21 cellular contexts compared by ENCODE assay signal in genomic region chr16:50340578-50340977, GRCh38. TPM values are rescaled to one million over a fixed set of nuclear protein-coding genes. Genes with fewer than 3 reads are reported as not detected.
DNase-seq lines count a peak whose midpoint lies in the region; ATAC-seq and TF ChIP-seq lines count a peak whose summit lies in the region.
"Had no signal": no experiment of that assay in that cellular context is flagged by ENCODE, and none has a peak within 500 bp of the region (broad histone marks: within the 10 kb centered on the region; RNA-seq: fewer than 3 reads in every experiment).

No MANE protein-coding gene starts in this region.

- POLR2A ChIA-PET in IMR-90 (lab: Charles Lee; ENCODE audit: unreplicated experiment), result no interaction called here

- H3K18ac ChIP-seq in IMR-90 (ENCODE audit: low read depth, low read length), result no peak overlapping the region

- H3K9ac ChIP-seq in IMR-90 (ENCODE audit: low read depth, low read length) (no peak overlapping the region), rectal smooth muscle tissue (ENCODE audit: low read length) (no peak overlapping the region)

- no peaks in the 10 kb centered on the region for H3K9me3 ChIP-seq in IMR-90 (ENCODE audit: control insufficient read depth, insufficient read depth, low read length)
- H3K9me3 ChIP-seq: right atrium auricular region had no signal

- no peak overlapping the region for H4K5ac ChIP-seq in IMR-90 (ENCODE audit: low read depth, low read length)

- intact Hi-C loops in IMR-90 (cut with micrococcal nuclease), result no loop called here

- H2AK5ac ChIP-seq in IMR-90 (ENCODE audit: low read depth, low read length), result no peak overlapping the region

- H3K36me3 ChIP-seq in IMR-90 (ENCODE audit: control insufficient read depth, insufficient read depth, low read length) (peaks cover 17% of the 10 kb centered on the region), rectal smooth muscle tissue (ENCODE audit: control insufficient read depth, insufficient read depth, low read length) (peaks cover 5% of the 10 kb centered on the region)

- no peak overlapping the region for H2AFZ ChIP-seq in IMR-90 (replicated peaks; ENCODE audit: low read length, poor library complexity)
- H2AFZ ChIP-seq: PC-9 had no signal

- H3K4me2 ChIP-seq in IMR-90 (ENCODE audit: low read depth, low read length), result no peak overlapping the region
- H3K4me2 ChIP-seq: PC-9 had no signal

- ATAC-seq in IMR-90 (ENCODE audit: low read depth), result peak; percentile 87
- ATAC-seq: T-cell had no signal

- H4K20me1 ChIP-seq in IMR-90 (ENCODE audit: insufficient read depth, low read length), result peaks cover 2% of the 10 kb centered on the region; the same call in 1 of the 2 replicates

- H3K56ac ChIP-seq in IMR-90 (ENCODE audit: extremely low read depth, insufficient read depth, low read length), result no peak overlapping the region

- H3K27me3 ChIP-seq in IMR-90 (ENCODE audit: control insufficient read depth, insufficient read depth, low read length), result no peaks in the 10 kb centered on the region
- no peaks in the 10 kb centered on the region for H3K27me3 ChIP-seq in rectal smooth muscle tissue (ENCODE audit: control insufficient read depth, insufficient read depth, low read length)
- H3K27me3 ChIP-seq: right atrium auricular region had no signal

- H3K23ac ChIP-seq in IMR-90 (ENCODE audit: low read depth, low read length), result no peak overlapping the region

- in situ Hi-C loops in IMR-90 (cut with MboI; ENCODE audit: low sequenced_read_pairs) (no loop called here), ACHN (cut with HindIII; ENCODE audit: low pct_ligation_motif_present, low pct_unique_long_range_greater_than_20kb, low sequenced_read_pairs) (no loop called here)

- H3K4me3 ChIP-seq in AG10803 (ENCODE audit: low read length) (no peak overlapping the region), IMR-90 (ENCODE audit: insufficient read depth, low read depth, low read length) (no peak overlapping the region), fibroblast of mammary gland (ENCODE audit: control insufficient read depth, low read depth, low read length) (no peak overlapping the region), rectal smooth muscle tissue (ENCODE audit: low read length) (no peak overlapping the region)
- H3K4me3 ChIP-seq: coronary artery, PC-9, right atrium auricular region had no signal

- TF ChIP-seq CTCF in AG10803 (conservative IDR thresholded peaks at IDR 0.05; ENCODE audit: low read length), result no peak
- no peak for TF ChIP-seq CTCF in IMR-90 (conservative IDR thresholded peaks at IDR 0.05; ENCODE audit: low read depth, low read length)
- TF ChIP-seq CTCF in fibroblast of mammary gland (conservative IDR thresholded peaks at IDR 0.05; ENCODE audit: control insufficient read depth, insufficient read depth, low read depth, low read length), result no peak

- H3K27ac ChIP-seq in IMR-90 (ENCODE audit: insufficient read depth, low read length) (no peak overlapping the region), rectal smooth muscle tissue (ENCODE audit: low read depth, low read length) (peak overlapping the region; percentile 12)
- H3K27ac ChIP-seq: PC-9 had no signal

- 0 out of 2 replicates have a peak, but pooled peaks cover under 1% of the 10 kb centered on the region for H3K9me1 ChIP-seq in IMR-90 (ENCODE audit: insufficient read depth, low read length)

- peak; percentile 76 for DNase-seq in AG10803 (ENCODE audit: low read depth)
- peak; percentile 76 for DNase-seq in IMR-90
- peak; percentile 48 for DNase-seq in fibroblast of mammary gland (ENCODE audit: low read depth)
- no peak for DNase-seq in NCI-H524 treated with DMSO at 0.1 percent for 48 hours (lab: John Stamatoyannopoulos, UW)
- DNase-seq in hippocampal formation (lab: John Stamatoyannopoulos, UW), result no peak
- DNase-seq in stimulated activated CD4-positive, alpha-beta T cell treated with anti-CD3 and anti-CD28 coated beads, Interleukin-1b, Interleukin-23, amount 100 ng/mL, for 48 hours, result no peak
- no peak for DNase-seq in ACHN
- DNase-seq: activated CD4-positive, alpha-beta T cell treated with anti-CD3 and anti-CD28 coated beads for 1 hour; foreskin melanocyte; KBM-7; MM.1S; NCI-H1417 treated with DMSO at 0.1 percent for 48 hours; NCI-H2107; NCI-H510A; PC-9; SIG-M5; stimulated activated CD4-positive, alpha-beta T cell treated with anti-CD3 and anti-CD28 coated beads, Interleukin-15, amount 100 ng/mL, for 24 hours; T-cell had no signal

- no peak overlapping the region for H2BK20ac ChIP-seq in IMR-90 (ENCODE audit: low read depth, low read length)

- dilution Hi-C loops in IMR-90 (cut with HindIII; ENCODE audit: low sequenced_read_pairs, unreplicated experiment), result no loop called here

- H4K91ac ChIP-seq in IMR-90 (ENCODE audit: insufficient read depth, low read depth, low read length), result no peak overlapping the region

- no peak overlapping the region for H3K4ac ChIP-seq in IMR-90 (ENCODE audit: low read depth, low read length)

- TF ChIP-seq RAD21 in IMR-90 (IDR thresholded peaks at IDR 0.05; ENCODE audit: low read length), result no peak

- H2BK5ac ChIP-seq in IMR-90 (ENCODE audit: low read depth, low read length, poor library complexity, severe bottlenecking), result no peak overlapping the region

- peaks cover 0 to 13% of the 10 kb centered on the region in 2 experiments; a peak in 2 of 4 replicates for H3K79me1 ChIP-seq in IMR-90 (ENCODE audit: low read depth in 1 of 2, low read length in 2 of 2)

- H3K4me1 ChIP-seq in IMR-90 (ENCODE audit: control insufficient read depth, insufficient read depth, low read length) (peaks cover under 1% of the 10 kb centered on the region), rectal smooth muscle tissue (ENCODE audit: control insufficient read depth, insufficient read depth, low read length) (peaks cover 5% of the 10 kb centered on the region)

- H2BK120ac ChIP-seq in IMR-90 (ENCODE audit: low read depth, low read length), result no peak overlapping the region

- H4K8ac ChIP-seq in IMR-90 (ENCODE audit: low read depth in 2 of 2, low read length in 2 of 2), result no peak overlapping the region

- no peak overlapping the region for H2AK9ac ChIP-seq in IMR-90 (replicated peaks; ENCODE audit: low read depth, low read length, poor library complexity)

- no peak overlapping the region for H2BK15ac ChIP-seq in IMR-90 (ENCODE audit: low read depth, low read length)

- TF ChIP-seq POLR2A in IMR-90 (IDR thresholded peaks at IDR 0.05; ENCODE audit: low read depth, low read length), result no peak

- CTCF ChIA-PET in IMR-90 (lab: Yijun Ruan, JAX), result interaction anchor here (0.5 kb wide), 1 partner anchor 90 kb away, joined by 3 read pairs; no protein-coding TSS in a partner anchor

- WGBS in IMR-90 (ENCODE audit: extremely low coverage in 2 of 2, insufficient read length in 1 of 2), 2 experiments, result no CpG with 5 or more reads among the region's 2 CpGs

- no TSS peak for BruUV-seq in IMR-90 (replicated peaks; lab: Mats Ljungman, UMichigan)

- no peak overlapping the region for H3K14ac ChIP-seq in IMR-90 (replicated peaks; ENCODE audit: low read depth, low read length)

TF ChIP-seq in IMR-90, 13 proteins besides CTCF, POLR2A, EP300 and RAD21:
- no peak for TF ChIP-seq RFX5 (IDR thresholded peaks at IDR 0.05; ENCODE audit: low read depth, low read length)
- TF ChIP-seq RCOR1 (IDR thresholded peaks at IDR 0.05; ENCODE audit: insufficient replicate concordance, low read length), result no peak
- TF ChIP-seq MXI1 (IDR thresholded peaks at IDR 0.05; ENCODE audit: borderline replicate concordance, low read depth, low read length), result no peak
- no peak for TF ChIP-seq MAZ (IDR thresholded peaks at IDR 0.05; ENCODE audit: borderline replicate concordance, low read depth, low read length)
- TF ChIP-seq CHD1 (IDR thresholded peaks at IDR 0.05; ENCODE audit: low read depth, low read length), result no peak
- TF ChIP-seq SMC3 (IDR thresholded peaks at IDR 0.05; ENCODE audit: low read depth, low read length), result no peak

RNA-seq across cellular contexts. Expression of gene BRD7, which starts 28.2 kb away (rescaled TPM):
- total RNA-seq in IMR-90 (2012; rRNA removed), result 29.9 and 38.9 TPM in 2 replicates
- 24.8 and 25.1 TPM in 2 replicates for polyA plus RNA-seq in IMR-90 (2012; rRNA removed)
- 3.7 and 7.6 TPM in 2 replicates for polyA plus RNA-seq in IMR-90 (2012; cell fraction: cytosol; rRNA removed)
- 18.0 and 28.0 TPM in 2 replicates for polyA plus RNA-seq in IMR-90 (2012; cell fraction: nucleus; rRNA removed; ENCODE audit: low replicate concordance)

Comparison
In these comparisons a context has a peak if more than half of its experiments do, and no peak if none do; other contexts are left out.
1. DNase-seq: peak in AG10803 (single experiment), IMR-90 (single experiment) and fibroblast of mammary gland (single experiment); none in NCI-H524 treated with DMSO at 0.1 percent for 48 hours (single experiment), hippocampal formation (0 of 2), stimulated activated CD4-positive, alpha-beta T cell treated with anti-CD3 and anti-CD28 coated beads, Interleukin-1b, Interleukin-23, amount 100 ng/mL, for 48 hours (single experiment) and ACHN (single experiment).